ENCODE assay signal across 8 cellular contexts in the genomic region with DNA sequence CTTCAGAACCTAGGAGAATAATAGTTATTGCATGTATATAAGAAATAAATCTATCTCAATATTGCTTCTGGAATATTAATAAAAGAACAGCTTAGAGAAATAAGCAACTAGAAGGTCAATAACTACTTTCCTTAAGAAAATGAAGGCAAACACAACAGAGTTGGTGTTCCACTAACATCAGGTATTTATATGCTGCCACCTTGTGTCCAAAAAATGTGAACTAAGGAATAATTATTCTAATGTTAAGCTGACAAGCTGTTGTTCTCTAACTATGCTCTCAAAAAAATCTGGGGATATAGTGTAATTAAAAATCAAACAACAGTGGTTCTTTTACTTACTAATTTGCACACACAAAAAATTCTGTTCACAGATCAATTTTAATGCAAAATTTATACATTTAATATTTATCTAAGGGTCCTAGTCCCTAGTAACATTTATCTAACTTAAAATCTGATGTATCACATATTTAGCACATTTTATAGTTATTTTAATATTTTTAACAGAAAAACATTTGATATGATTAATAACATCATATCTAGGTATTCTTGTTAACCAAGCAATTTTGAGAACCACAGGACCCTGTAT. TPM values are rescaled to one million over a fixed set of nuclear protein-coding genes. Genes with fewer than 3 reads are reported as not detected.
DNase-seq lines count a peak whose midpoint lies in the region; ATAC-seq and TF ChIP-seq lines count a peak whose summit lies in the region.

No MANE protein-coding gene starts in this region.

- peak; percentile 25 for TF ChIP-seq CTCF in AG04449 (IDR thresholded peaks at IDR 0.05; ENCODE audit: insufficient read depth, low read length, missing control alignments)
- TF ChIP-seq CTCF in GM13976 (IDR thresholded peaks at IDR 0.05; ENCODE audit: borderline replicate concordance, control extremely low read depth, extremely low read depth, insufficient read depth, missing control alignments), result peak; percentile 11
- peak; percentile 89 for TF ChIP-seq CTCF in chondrocyte (IDR thresholded peaks at IDR 0.05)

- DNase-seq in AG04449 (ENCODE audit: low read depth, low spot score), result no peak
- peak; percentile 18 for DNase-seq in GM13976 (ENCODE audit: low spot score)
- peak; percentile 62 for DNase-seq in NCI-H748 (lab: John Stamatoyannopoulos, UW; ENCODE audit: unreplicated experiment)
- no peak for DNase-seq in chondrocyte (ENCODE audit: low spot score)
- DNase-seq in lung microvascular endothelial cell (ENCODE audit: low read depth in 2 of 2), result peak; percentile 72 to 77
- DNase-seq in activated T-cell treated with anti-CD3 and anti-CD28 coated beads, Interleukin-2, amount 50 U/mL, for 24 hours, result no peak
- DNase-seq in T-helper 2 cell treated with Interferon-gamma antibody and Interleukin-4, amounts not matched to agents 5 μg/mL and 100 μg/mL, for 36 hours (ENCODE audit: low spot score), result no peak

- no peak overlapping the region for H3K4me3 Mint-ChIP-seq in chondrocyte (ENCODE audit: unreplicated experiment)
- H3K4me3 Mint-ChIP-seq in activated T-cell treated with anti-CD3 and anti-CD28 coated beads, Interleukin-2, amount 50 U/mL, for 24 hours, result no peak overlapping the region
- no peak overlapping the region for H3K4me3 Mint-ChIP-seq in T-helper 2 cell treated with Interferon-gamma antibody and Interleukin-4, amounts not matched to agents 5 μg/mL and 100 μg/mL, for 36 hours

- POLR2A ChIA-PET in AG04449 (lab: Yijun Ruan, JAX), result interaction anchor here (1.0 to 1.3 kb wide), 2 partner anchors 210 to 212 kb away, joined by 5 to 10 read pairs; a partner anchor contains a TSS

- H3K4me3 ChIP-seq in AG04449 (ENCODE audit: low read depth, low read length), result no peak overlapping the region

- in situ Hi-C loops in GM13976 (cut with MboI; ENCODE audit: low sequenced_read_pairs, unreplicated experiment), result loop anchor here (10.0 to 25.0 kb wide), 2 partner anchors 207 to 545 kb away; a partner anchor contains a TSS

- CTCF ChIA-PET in AG04449 (lab: Yijun Ruan, JAX), result interaction anchor here (0.8 to 9.8 kb wide), 21 partner anchors 9 to 551 kb away, joined by 3 to 231 read pairs (median 3); a partner anchor contains a TSS

- ATAC-seq in HG03342 (IDR thresholded peaks at IDR 0.05; ENCODE audit: unreplicated experiment), result peak; percentile 76

- H3K27ac Mint-ChIP-seq in chondrocyte (ENCODE audit: unreplicated experiment), result no peak overlapping the region
- H3K27ac Mint-ChIP-seq in activated T-cell treated with anti-CD3 and anti-CD28 coated beads, Interleukin-2, amount 50 U/mL, for 24 hours, result no peak overlapping the region
- no peak overlapping the region for H3K27ac Mint-ChIP-seq in T-helper 2 cell treated with Interferon-gamma antibody and Interleukin-4, amounts not matched to agents 5 μg/mL and 100 μg/mL, for 36 hours

- peaks cover 1% of the 10 kb centered on the region for H3K36me3 Mint-ChIP-seq in chondrocyte (ENCODE audit: low read depth)
- H3K36me3 Mint-ChIP-seq in activated T-cell treated with anti-CD3 and anti-CD28 coated beads, Interleukin-2, amount 50 U/mL, for 24 hours (ENCODE audit: low read depth), result peaks cover 58% of the 10 kb centered on the region
- H3K36me3 Mint-ChIP-seq in T-helper 2 cell treated with Interferon-gamma antibody and Interleukin-4, amounts not matched to agents 5 μg/mL and 100 μg/mL, for 36 hours (ENCODE audit: low read depth), result peaks cover 12% of the 10 kb centered on the region

- no peaks in the 10 kb centered on the region for H3K27me3 Mint-ChIP-seq in chondrocyte (ENCODE audit: low read depth)
- no peaks in the 10 kb centered on the region for H3K27me3 Mint-ChIP-seq in activated T-cell treated with anti-CD3 and anti-CD28 coated beads, Interleukin-2, amount 50 U/mL, for 24 hours
- H3K27me3 Mint-ChIP-seq in T-helper 2 cell treated with Interferon-gamma antibody and Interleukin-4, amounts not matched to agents 5 μg/mL and 100 μg/mL, for 36 hours (ENCODE audit: low read depth), result no peaks in the 10 kb centered on the region

- H3K4me1 Mint-ChIP-seq in chondrocyte (ENCODE audit: low read depth), result peaks cover 7% of the 10 kb centered on the region
- no peaks in the 10 kb centered on the region for H3K4me1 Mint-ChIP-seq in activated T-cell treated with anti-CD3 and anti-CD28 coated beads, Interleukin-2, amount 50 U/mL, for 24 hours (ENCODE audit: low read depth)
- no peaks in the 10 kb centered on the region for H3K4me1 Mint-ChIP-seq in T-helper 2 cell treated with Interferon-gamma antibody and Interleukin-4, amounts not matched to agents 5 μg/mL and 100 μg/mL, for 36 hours (ENCODE audit: low read depth)

- H3K9me3 Mint-ChIP-seq in chondrocyte (ENCODE audit: low read depth), result no peaks in the 10 kb centered on the region
- no peaks in the 10 kb centered on the region for H3K9me3 Mint-ChIP-seq in activated T-cell treated with anti-CD3 and anti-CD28 coated beads, Interleukin-2, amount 50 U/mL, for 24 hours
- no peaks in the 10 kb centered on the region for H3K9me3 Mint-ChIP-seq in T-helper 2 cell treated with Interferon-gamma antibody and Interleukin-4, amounts not matched to agents 5 μg/mL and 100 μg/mL, for 36 hours

RNA-seq across cellular contexts. Expression of a gene that starts 39.6 kb away (rescaled TPM):
- total RNA-seq in chondrocyte, result 21.3 to 32.4 TPM (median 23.8 TPM) in 3 replicates
- total RNA-seq in lung microvascular endothelial cell, result 12.4 and 12.9 TPM in 2 replicates

RNA-seq across cellular contexts. Expression of a gene that starts 39.9 kb away (rescaled TPM):
- 89.7 to 98.7 TPM (median 91.4 TPM) in 3 replicates for total RNA-seq in chondrocyte
- total RNA-seq in lung microvascular endothelial cell, result 112 and 154 TPM in 2 replicates

Comparison
In these comparisons a context has a peak if more than half of its experiments do, and no peak if none do; other contexts are left out.
1. DNase-seq: peak in GM13976 (single experiment), NCI-H748 (single experiment) and lung microvascular endothelial cell (2 of 2); none in AG04449 (single experiment), chondrocyte (single experiment), activated T-cell treated with anti-CD3 and anti-CD28 coated beads, Interleukin-2, amount 50 U/mL, for 24 hours (single experiment) and T-helper 2 cell treated with Interferon-gamma antibody and Interleukin-4, amounts not matched to agents 5 μg/mL and 100 μg/mL, for 36 hours (single experiment).
2. CTCF ChIP-seq: peak in every context shown above with its lines; median percentile 89 in chondrocyte; 25 in AG04449; 11 in GM13976.